Comparison of ENCODE assay signal across 22 cellular contexts in genomic region chr13:36325912-36326311, GRCh38.
"Had no signal": no experiment of that assay in that cellular context is flagged by ENCODE, and none has a peak within 500 bp of the region (broad histone marks: within the 10 kb centered on the region; RNA-seq: fewer than 3 reads in every experiment).

No MANE protein-coding gene starts in this region.

- H3K4me2 ChIP-seq: hepatocyte had no signal

- H3K4me1 Mint-ChIP-seq: stimulated activated effector memory CD8-positive, alpha-beta T cell treated with anti-CD3 and anti-CD28 coated beads, Interleukin-12 subunit alpha, Interleukin-12 subunit beta, amount 100 ng/mL, for 72 hours had no signal

- H3K27me3 Mint-ChIP-seq: type B pancreatic cell had no signal

- H2AFZ ChIP-seq: hepatocyte had no signal

- H3K9me3 ChIP-seq: esophagus muscularis mucosa, gastroesophageal sphincter, heart left ventricle, left lung, prostate gland, right atrium auricular region, sigmoid colon, stomach, thyroid gland had no signal

- H3K27ac Mint-ChIP-seq: nephron; stimulated activated effector memory CD8-positive, alpha-beta T cell treated with anti-CD3 and anti-CD28 coated beads, Interleukin-12 subunit alpha, Interleukin-12 subunit beta, amount 100 ng/mL, for 72 hours; type B pancreatic cell had no signal

- ATAC-seq: foreskin keratinocyte; gastroesophageal sphincter; heart left ventricle; left cardiac atrium; left lung; stimulated activated effector memory CD8-positive, alpha-beta T cell treated with anti-CD3 and anti-CD28 coated beads, Interleukin-12 subunit alpha, Interleukin-12 subunit beta, amount 100 ng/mL, for 72 hours had no signal

- H3K27ac ChIP-seq: dorsolateral prefrontal cortex, esophagus muscularis mucosa, foreskin keratinocyte, gastroesophageal sphincter, heart left ventricle, hepatocyte, left lung, prostate gland, right atrium auricular region, sigmoid colon, stomach, thyroid gland had no signal

- H3K4me3 Mint-ChIP-seq: nephron; stimulated activated effector memory CD8-positive, alpha-beta T cell treated with anti-CD3 and anti-CD28 coated beads, Interleukin-12 subunit alpha, Interleukin-12 subunit beta, amount 100 ng/mL, for 72 hours; type B pancreatic cell had no signal

- H3K4me1 ChIP-seq: left lung, prostate gland, right atrium auricular region, thyroid gland had no signal

- H3K9me3 Mint-ChIP-seq: nephron; stimulated activated effector memory CD8-positive, alpha-beta T cell treated with anti-CD3 and anti-CD28 coated beads, Interleukin-12 subunit alpha, Interleukin-12 subunit beta, amount 100 ng/mL, for 72 hours; type B pancreatic cell had no signal

- H3K4me3 ChIP-seq: dorsolateral prefrontal cortex, esophagus muscularis mucosa, gastroesophageal sphincter, heart left ventricle, hepatocyte, left lung, prostate gland, right atrium auricular region, sigmoid colon, stomach, thyroid gland had no signal

- H3K27me3 ChIP-seq: dorsolateral prefrontal cortex, esophagus muscularis mucosa, foreskin keratinocyte, gastroesophageal sphincter, heart left ventricle, hepatocyte, left lung, right atrium auricular region, sigmoid colon, stomach, thyroid gland had no signal

- DNase-seq: cortex of kidney; dorsolateral prefrontal cortex; effector CD8-positive, alpha-beta T cell; foreskin keratinocyte; heart left ventricle; left cardiac atrium; left lung; nucleus accumbens; sigmoid colon; stimulated activated CD4-positive, alpha-beta T cell treated with anti-CD3 and anti-CD28 coated beads, Interleukin-2, amount 100 ng/mL, for 24 hours; stimulated activated CD4-positive, alpha-beta T cell treated with anti-CD3 and anti-CD28 coated beads, Interleukin-4, amount 100 ng/mL, for 24 hours; stimulated activated naive CD4-positive, alpha-beta T cell treated with Interleukin-2 at 50 U/mL for 16 hours; stomach; thyroid gland had no signal
